In the genomic region with DNA sequence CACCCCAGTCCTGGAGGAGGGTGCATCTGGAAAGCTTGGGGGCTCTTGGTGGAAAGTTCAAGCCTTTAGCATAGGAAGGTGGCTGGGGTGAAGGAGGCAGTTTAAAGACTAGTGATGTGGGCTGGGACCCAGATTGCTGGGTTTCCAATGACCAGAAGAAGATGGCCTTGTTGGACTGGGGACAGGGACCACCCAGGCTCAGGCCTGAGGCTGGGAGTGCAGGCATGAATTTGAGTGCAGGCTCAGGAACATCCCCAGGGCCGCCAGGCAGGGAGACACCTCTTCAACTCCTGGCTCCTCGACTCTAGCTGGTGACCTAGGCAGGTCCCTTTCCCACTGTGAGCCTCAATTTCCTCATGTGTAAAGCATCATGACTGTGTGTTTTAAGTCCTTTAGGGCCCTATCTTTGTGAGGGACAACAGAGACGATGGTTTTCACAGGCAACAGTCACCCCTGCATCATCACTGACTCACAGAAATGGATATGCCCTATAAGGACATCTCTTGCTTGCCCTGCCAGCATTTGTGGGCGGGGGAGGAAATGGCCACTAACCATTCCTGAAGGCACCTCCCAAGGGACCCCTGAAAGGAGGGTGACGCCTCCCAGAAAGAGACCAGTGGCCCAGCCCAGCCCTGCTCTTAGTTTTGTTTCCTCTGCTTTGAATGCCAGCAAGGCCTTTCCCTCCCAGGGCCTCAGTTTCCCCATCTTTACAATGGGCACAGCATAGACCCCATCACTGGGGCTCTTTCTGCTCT, we compare ENCODE assay signal across 9 cellular contexts. TPM values are rescaled to one million over a fixed set of nuclear protein-coding genes. Genes with fewer than 3 reads are reported as not detected.
DNase-seq lines count a peak whose midpoint lies in the region; ATAC-seq, FAIRE-seq and TF ChIP-seq lines count a peak whose summit lies in the region.
"Had no signal": no experiment of that assay in that cellular context is flagged by ENCODE, and none has a peak within 500 bp of the region (broad histone marks: within the 10 kb centered on the region; RNA-seq: fewer than 3 reads in every experiment).

No MANE protein-coding gene starts in this region.

- H3K27ac ChIP-seq in kidney (ENCODE audit: low read depth in 2 of 2, low read length in 2 of 2) (peak overlapping the region; percentile 51 to 59), thyroid gland (peak overlapping the region; percentile 27 to 68 (median 63))
- H3K27ac ChIP-seq: C4-2B had no signal

- H3K9ac ChIP-seq in kidney (ENCODE audit: low read length in 2 of 2), result no peak overlapping the region

- DNase-seq in activated T-cell treated with anti-CD3 and anti-CD28 coated beads for 24 hours (ENCODE audit: low read depth), result peak; percentile 44
- DNase-seq in activated T-cell treated with anti-CD3 and anti-CD28 coated beads for 4 hours, result no peak
- peak; percentile 95 for DNase-seq in HT1080 (ENCODE audit: low read depth)
- peak; percentile 54 for DNase-seq in activated naive CD4-positive, alpha-beta T cell treated with anti-CD3 and anti-CD28 coated beads, Interleukin-2, amount 50 U/mL, for 16 hours
- peak; percentile 79 for DNase-seq in kidney
- peak; percentile 15 to 27 for DNase-seq in thyroid gland
- DNase-seq in DMS114 treated with DMSO at 0.1 percent for 48 hours (lab: John Stamatoyannopoulos, UW; ENCODE audit: unreplicated experiment), result no peak

- no peaks in the 10 kb centered on the region for H3K9me3 ChIP-seq in kidney (ENCODE audit: control insufficient read depth in 1 of 2, low read length in 2 of 2)
- no peaks in the 10 kb centered on the region for H3K9me3 ChIP-seq in thyroid gland

- H3K36me3 ChIP-seq in kidney (ENCODE audit: control insufficient read depth in 1 of 2, insufficient read depth in 2 of 2, low read length in 2 of 2) (no peaks in the 10 kb centered on the region), thyroid gland (no peaks in the 10 kb centered on the region)

- TF ChIP-seq CTCF in kidney (IDR thresholded peaks at IDR 0.05; ENCODE audit: borderline replicate concordance, extremely low read depth, insufficient read depth) (no peak), thyroid gland (IDR thresholded peaks at IDR 0.05) (no peak)

- WGBS in thyroid gland, 2 donors, result 67 to 69% methylated on average over 3 to 5 of the region's 5 CpGs

- H3K4me1 ChIP-seq in kidney (ENCODE audit: control insufficient read depth in 1 of 2, insufficient read depth in 1 of 2, low read depth in 1 of 2, low read length in 2 of 2), result peaks cover 0 to 9% of the 10 kb centered on the region in 2 donors
- peaks cover 0 to 22% of the 10 kb centered on the region in 2 donors for H3K4me1 ChIP-seq in thyroid gland

- H3K4me3 ChIP-seq in kidney (ENCODE audit: low read length in 2 of 2) (no peak overlapping the region), thyroid gland (replicated peaks in 1 of 3) (no peak overlapping the region)

- H3K27me3 ChIP-seq in thyroid gland, result no peaks in the 10 kb centered on the region

- intact Hi-C loops in kidney (cut with DNase I) (no loop called here), thyroid gland (cut with DNase I) (no loop called here)

- no peak for ATAC-seq in GM18520 (IDR thresholded peaks at IDR 0.05; ENCODE audit: unreplicated experiment)

- no peak for FAIRE-seq in kidney (lab: Jason Lieb, UNC)

- no peak for TF ChIP-seq POLR2A in thyroid gland (IDR thresholded peaks at IDR 0.05)

RNA-seq across cellular contexts. Expression of a gene that starts 11.1 kb away (rescaled TPM):
- 13.6 and 14.3 TPM in 2 replicates for total RNA-seq in HT1080 (2014; rRNA removed; shearing (Covaris generic))
- 3.6 and 5.9 TPM in 2 replicates for polyA plus RNA-seq in HT1080 (2015; cell fraction: cytosol; rRNA removed)
- 18.2 and 19.3 TPM in 2 replicates for polyA plus RNA-seq in HT1080 (2015; cell fraction: nucleus; rRNA removed)
- total RNA-seq in kidney (55.6 TPM), thyroid gland (10 to 100 TPM; 14.1 to 33.5 (median 20.5) TPM)
- 7.1 TPM for polyA plus RNA-seq in kidney (ENCODE audit: insufficient read depth, low read depth, low replicate concordance)

RNA-seq across cellular contexts. Expression of a gene that starts 38.7 kb away (rescaled TPM):
- total RNA-seq in HT1080 (2014; rRNA removed; shearing (Covaris generic)), result not detected in 2 replicates
- polyA plus RNA-seq in HT1080 (2015; cell fraction: cytosol; rRNA removed), result not detected in 2 replicates
- not detected in 2 replicates for polyA plus RNA-seq in HT1080 (2015; cell fraction: nucleus; rRNA removed)
- total RNA-seq in kidney, result 1.3 TPM
- polyA plus RNA-seq in kidney (ENCODE audit: insufficient read depth, low read depth, low replicate concordance), result 2.1 TPM
- total RNA-seq in thyroid gland, result 1 to 10 TPM in 3 of 4 donors, under 1 TPM in 1; 0.40 to 4.0 (median 1.7) TPM

Comparison
In these comparisons a context has a peak if more than half of its experiments do, and no peak if none do; other contexts are left out.
1. DNase-seq: peak in activated T-cell treated with anti-CD3 and anti-CD28 coated beads for 24 hours (single experiment), HT1080 (single experiment), activated naive CD4-positive, alpha-beta T cell treated with anti-CD3 and anti-CD28 coated beads, Interleukin-2, amount 50 U/mL, for 16 hours (single experiment), kidney (single experiment) and thyroid gland (2 of 2); none in activated T-cell treated with anti-CD3 and anti-CD28 coated beads for 4 hours (single experiment) and DMS114 treated with DMSO at 0.1 percent for 48 hours (single experiment).